Comparison of ENCODE assay signal across 1 cellular context in genomic region chr2:164910091-164910899, GRCh38.
TF ChIP-seq lines count a peak whose summit lies in the region.

No MANE protein-coding gene starts in this region.

TF ChIP-seq in GM23338, 12 proteins besides CTCF, POLR2A, EP300 and RAD21 (continued from another document):
- TF ChIP-seq REST (IDR thresholded peaks at IDR 0.05; ENCODE audit: unreplicated experiment) (no peak), NANOG (IDR thresholded peaks at IDR 0.05; ENCODE audit: borderline replicate concordance) (no peak)
